ENCODE assay signal across 26 cellular contexts in the genomic region with DNA sequence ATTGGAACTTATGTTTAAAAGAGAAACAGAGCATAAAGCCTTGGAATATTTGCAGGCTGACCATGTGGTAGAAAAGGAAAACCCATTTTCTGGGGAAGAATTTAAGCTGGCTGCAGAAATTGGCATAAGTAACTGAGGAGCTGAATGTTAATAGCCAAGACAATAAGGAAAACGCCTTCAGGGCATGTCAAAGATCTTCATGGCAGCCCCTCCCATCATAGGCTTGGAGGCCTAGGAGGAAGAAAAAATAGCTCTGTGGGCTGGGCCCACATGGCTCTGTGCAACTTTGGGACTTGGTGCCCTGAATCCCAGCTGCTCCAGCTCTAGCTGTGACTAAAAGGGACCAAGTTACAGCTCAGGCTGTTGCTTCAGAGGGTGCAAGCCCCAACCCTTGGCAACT.
"Had no signal": no experiment of that assay in that cellular context is flagged by ENCODE, and none has a peak within 500 bp of the region (broad histone marks: within the 10 kb centered on the region; RNA-seq: fewer than 3 reads in every experiment).

No MANE protein-coding gene starts in this region.

- H3K4me3 ChIP-seq: colonic mucosa, hepatocyte, left lung, lung, pancreas, psoas muscle, upper lobe of left lung had no signal

- H3K4me1 ChIP-seq: colonic mucosa, left lung, pancreas, psoas muscle, upper lobe of left lung had no signal

- H3K9me3 Mint-ChIP-seq: activated B cell treated with CpG ODN at 0.5 μM for 24 hours; activated naive CD8-positive, alpha-beta T cell treated with anti-CD3 and anti-CD28 coated beads, Interleukin-2, amount 10 ng/mL, durations not matched to agents 7 days and 5 days; immature natural killer cell had no signal

- H3K4me3 Mint-ChIP-seq: activated B cell treated with CpG ODN at 0.5 μM for 24 hours; activated naive CD4-positive, alpha-beta T cell treated with anti-CD3 and anti-CD28 coated beads for 36 hours; activated naive CD8-positive, alpha-beta T cell treated with anti-CD3 and anti-CD28 coated beads, Interleukin-2, amount 10 ng/mL, durations not matched to agents 7 days and 5 days; activated T-cell treated with anti-CD3 and anti-CD28 coated beads, Interleukin-2, amount 50 U/mL, for 72 hours; endodermal cell; immature natural killer cell; natural killer cell had no signal

- H3K27me3 ChIP-seq: colonic mucosa, foreskin keratinocyte, hepatocyte, left lung, pancreas, upper lobe of left lung had no signal

- H3K36me3 ChIP-seq: colonic mucosa, left lung, pancreas, upper lobe of left lung had no signal

- H3K27ac Mint-ChIP-seq: activated B cell treated with CpG ODN at 0.5 μM for 24 hours; activated naive CD4-positive, alpha-beta T cell treated with anti-CD3 and anti-CD28 coated beads for 36 hours; activated naive CD8-positive, alpha-beta T cell treated with anti-CD3 and anti-CD28 coated beads, Interleukin-2, amount 10 ng/mL, durations not matched to agents 7 days and 5 days; activated T-cell treated with anti-CD3 and anti-CD28 coated beads, Interleukin-2, amount 50 U/mL, for 72 hours; endodermal cell; immature natural killer cell; natural killer cell had no signal

- H3K79me2 ChIP-seq: hepatocyte had no signal

- ATAC-seq: activated T-cell treated with anti-CD3 and anti-CD28 coated beads, Interleukin-2, amount 50 U/mL, for 72 hours; foreskin keratinocyte; left lung; natural killer cell; pancreas; psoas muscle; right cardiac atrium; stimulated activated naive CD8-positive, alpha-beta T cell treated with anti-CD3 and anti-CD28 coated beads, Interleukin-15, Interleukin-2, amounts not matched to agents 100 U/mL and 50 U/mL, for 24 hours had no signal

- H3K27ac ChIP-seq: colonic mucosa, epithelial cell of prostate, foreskin keratinocyte, hepatocyte, left lung, pancreas, psoas muscle, upper lobe of left lung had no signal

- H3K4me1 Mint-ChIP-seq: activated B cell treated with CpG ODN at 0.5 μM for 24 hours; activated naive CD8-positive, alpha-beta T cell treated with anti-CD3 and anti-CD28 coated beads, Interleukin-2, amount 10 ng/mL, durations not matched to agents 7 days and 5 days; immature natural killer cell; natural killer cell had no signal

- H3K36me3 Mint-ChIP-seq: natural killer cell had no signal

- H3K4me2 ChIP-seq: hepatocyte had no signal

- H3K9me3 ChIP-seq: colonic mucosa, left lung, pancreas, psoas muscle, upper lobe of left lung had no signal

- DNase-seq: activated B cell treated with CpG ODN at 0.5 μM for 24 hours; activated CD4-positive, alpha-beta T cell treated with anti-CD3 and anti-CD28 coated beads for 4 hours; activated CD4-positive, alpha-beta T cell treated with anti-CD3 and anti-CD28 coated beads, Interleukin-2, amount 50 U/mL, for 48 hours; activated effector memory CD4-positive, alpha-beta T cell treated with Interleukin-2 at 50 U/mL for 16 hours; activated naive CD4-positive, alpha-beta T cell treated with anti-CD3 and anti-CD28 coated beads for 36 hours; activated naive CD8-positive, alpha-beta T cell treated with anti-CD3 and anti-CD28 coated beads, Interleukin-2, amount 10 ng/mL, durations not matched to agents 7 days and 5 days; activated T-cell treated with anti-CD3 and anti-CD28 coated beads, Interleukin-2, amount 50 U/mL, for 72 hours; amygdala; colonic mucosa; endodermal cell; foreskin keratinocyte; glutamatergic neuron; immature natural killer cell; left lung; natural killer cell; pancreas; psoas muscle; right cardiac atrium; stimulated activated CD4-positive, alpha-beta T cell treated with anti-CD3 and anti-CD28 coated beads, Interleukin-12 subunit alpha, Interleukin-12 subunit beta, amount 100 ng/mL, for 4 hours; stimulated activated CD4-positive, alpha-beta T cell treated with anti-CD3 and anti-CD28 coated beads, Interleukin-4, amount 100 ng/mL, for 4 hours; stimulated activated naive CD8-positive, alpha-beta T cell treated with anti-CD3 and anti-CD28 coated beads, Interleukin-15, Interleukin-2, amounts not matched to agents 100 U/mL and 50 U/mL, for 24 hours; T1000; upper lobe of left lung had no signal
